Comparison of ENCODE assay signal across 10 cellular contexts in genomic region chr15:67927501-67928156, GRCh38.
DNase-seq lines count a peak whose midpoint lies in the region; ATAC-seq, FAIRE-seq and TF ChIP-seq lines count a peak whose summit lies in the region.
"Had no signal": no experiment of that assay in that cellular context is flagged by ENCODE, and none has a peak within 500 bp of the region (broad histone marks: within the 10 kb centered on the region; RNA-seq: fewer than 3 reads in every experiment).

No MANE protein-coding gene starts in this region.

- WGBS in HepG2 (ENCODE audit: low lambda C conversion rate): 42% methylated on average over 7 of the region's 8 CpGs
- WGBS in right lobe of liver (ENCODE audit: insufficient coverage, low coverage, low lambda C conversion rate, missing lambda C conversion rate): 69% methylated on average over 7 of the region's 8 CpGs
- 29% methylated on average over 8 of the region's 8 CpGs for WGBS in esophagus muscularis mucosa

- H3K9me3 ChIP-seq in HepG2 (ENCODE audit: low read length): no peaks in the 10 kb centered on the region
- no peaks in the 10 kb centered on the region for H3K9me3 ChIP-seq in right lobe of liver
- H3K9me3 ChIP-seq in esophagus muscularis mucosa: no peaks in the 10 kb centered on the region

- H3K79me2 ChIP-seq in HepG2 (ENCODE audit: insufficient read depth, low read length): no peaks in the 10 kb centered on the region

- TF ChIP-seq POLR2A in HepG2 (IDR thresholded peaks at IDR 0.05; ENCODE audit: insufficient read depth in 1 of 2, low read depth in 2 of 2, low read length in 2 of 2) (no peak), right lobe of liver (IDR thresholded peaks at IDR 0.05) (no peak), esophagus muscularis mucosa (IDR thresholded peaks at IDR 0.05; ENCODE audit: low read depth) (no peak)

- DNase-seq in HepG2 (ENCODE audit: low spot score) (no peak), right lobe of liver (no peak), esophagus muscularis mucosa (ENCODE audit: extremely low spot score) (peak; percentile 93), mucosa of gallbladder (ENCODE audit: low spot score) (peak; percentile 81), NCI-H526 treated with DMSO at 0.1 percent for 48 hours (lab: John Stamatoyannopoulos, UW) (no peak)
- DNase-seq in stimulated activated CD4-positive, alpha-beta T cell treated with anti-CD3 and anti-CD28 coated beads, Interleukin-2, amount 100 ng/mL, for 24 hours: no peak
- DNase-seq: activated B cell treated with CpG ODN at 0.5 μM for 24 hours; central memory CD4-positive, alpha-beta T cell had no signal

- H3K4me1 ChIP-seq in HepG2 (ENCODE audit: insufficient read depth, low read length) (peaks cover 66% of the 10 kb centered on the region), right lobe of liver (peaks cover 0 to 13% (median 0%) of the 10 kb centered on the region in 4 donors), esophagus muscularis mucosa (peaks cover 27 to 53% (median 38%) of the 10 kb centered on the region in 4 donors)

- no TSS peak for BruUV-seq in HepG2 (replicated peaks; lab: Mats Ljungman, UMichigan)

- POLR2A ChIA-PET in HepG2 (lab: Yijun Ruan, JAX): interaction anchor here (1.4 kb wide), 1 partner anchor 19 kb away, joined by 3 read pairs; no protein-coding TSS in a partner anchor

- intact Hi-C loops in HepG2 (cut with micrococcal nuclease; ENCODE audit: unreplicated experiment): no loop called here
- intact Hi-C loops in right lobe of liver (cut with DNase I): no loop called here
- intact Hi-C loops in esophagus muscularis mucosa (cut with DNase I): no loop called here

- 0 out of 2 replicates have a peak overlapping the region, but pooled peaks have one; percentile 5 for H3K4me2 ChIP-seq in HepG2 (ENCODE audit: low read depth, low read length)

- H3K9ac ChIP-seq in HepG2 (ENCODE audit: insufficient read depth, low read depth, low read length): no peak overlapping the region

- TF ChIP-seq EP300 in HepG2 (IDR thresholded peaks at IDR 0.05; ENCODE audit: low read depth in 2 of 2, low read length in 2 of 2): no peak
- TF ChIP-seq EP300 in HepG2 (CRISPR knock-in tag; IDR thresholded peaks at IDR 0.05; ENCODE audit: borderline replicate concordance): no peak
- no peak for TF ChIP-seq EP300 in esophagus muscularis mucosa (IDR thresholded peaks at IDR 0.05)

- H3K36me3 ChIP-seq in HepG2 (replicated peaks in 1 of 2; ENCODE audit: control insufficient read depth in 1 of 2, insufficient read depth in 2 of 2, low read length in 2 of 2) (no peaks in the 10 kb centered on the region), right lobe of liver (no peaks in the 10 kb centered on the region), esophagus muscularis mucosa (no peaks in the 10 kb centered on the region)

- H2AFZ ChIP-seq in HepG2 (ENCODE audit: low read length): no peak overlapping the region

- no peak for FAIRE-seq in HepG2 (lab: Jason Lieb, UNC)

- H3K27me3 ChIP-seq in HepG2 (ENCODE audit: control insufficient read depth in 1 of 2, insufficient read depth in 2 of 2, low read length in 2 of 2) (no peaks in the 10 kb centered on the region), right lobe of liver (no peaks in the 10 kb centered on the region), esophagus muscularis mucosa (no peaks in the 10 kb centered on the region)

- no peak overlapping the region for H3K4me3 ChIP-seq in HepG2 (replicated peaks in 1 of 3; ENCODE audit: insufficient read depth in 1 of 3, low read depth in 2 of 3, low read length in 3 of 3)
- H3K4me3 ChIP-seq in right lobe of liver: no peak overlapping the region
- no peak overlapping the region for H3K4me3 ChIP-seq in esophagus muscularis mucosa

- H3K27ac ChIP-seq in HepG2 (ENCODE audit: extremely low read length, insufficient read depth, low read length) (no peak overlapping the region), right lobe of liver (no peak overlapping the region), esophagus muscularis mucosa (replicated peaks in 1 of 4) (peak overlapping the region; percentile 66 to 77 (median 75))

- H4K20me1 ChIP-seq in HepG2 (ENCODE audit: insufficient read depth, low read length): no peaks in the 10 kb centered on the region

- CTCF ChIA-PET in HepG2 (lab: Yijun Ruan, JAX; ENCODE audit: low intra/inter-chr PET ratio, low total read pairs): no interaction called here

- in situ Hi-C loops in HepG2 (cut with HindIII; ENCODE audit: extremely low pct_ligation_motif_present, low pct_unique_long_range_greater_than_20kb): no loop called here

- TF ChIP-seq CTCF in HepG2 (CRISPR knock-in tag; IDR thresholded peaks at IDR 0.05) (no peak), right lobe of liver (IDR thresholded peaks at IDR 0.05) (no peak), esophagus muscularis mucosa (IDR thresholded peaks at IDR 0.05) (no peak)

- TF ChIP-seq RAD21 in HepG2 (CRISPR knock-in tag; IDR thresholded peaks at IDR 0.05): no peak

- ATAC-seq in HepG2 (no peak), right lobe of liver (no peak), GM18520 (IDR thresholded peaks at IDR 0.05; ENCODE audit: unreplicated experiment) (no peak), GM19328 (IDR thresholded peaks at IDR 0.05; ENCODE audit: unreplicated experiment) (no peak)

TF ChIP-seq in HepG2, 621 proteins besides CTCF, POLR2A, EP300 and RAD21:
- TF ChIP-seq, protein P1, sequence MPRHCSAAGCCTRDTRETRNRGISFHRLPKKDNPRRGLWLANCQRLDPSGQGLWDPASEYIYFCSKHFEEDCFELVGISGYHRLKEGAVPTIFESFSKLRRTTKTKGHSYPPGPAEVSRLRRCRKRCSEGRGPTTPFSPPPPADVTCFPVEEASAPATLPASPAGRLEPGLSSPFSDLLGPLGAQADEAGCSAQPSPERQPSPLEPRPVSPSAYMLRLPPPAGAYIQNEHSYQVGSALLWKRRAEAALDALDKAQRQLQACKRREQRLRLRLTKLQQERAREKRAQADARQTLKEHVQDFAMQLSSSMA (CRISPR knock-in tag; IDR thresholded peaks at IDR 0.05): no peak
- TF ChIP-seq, protein P2, sequence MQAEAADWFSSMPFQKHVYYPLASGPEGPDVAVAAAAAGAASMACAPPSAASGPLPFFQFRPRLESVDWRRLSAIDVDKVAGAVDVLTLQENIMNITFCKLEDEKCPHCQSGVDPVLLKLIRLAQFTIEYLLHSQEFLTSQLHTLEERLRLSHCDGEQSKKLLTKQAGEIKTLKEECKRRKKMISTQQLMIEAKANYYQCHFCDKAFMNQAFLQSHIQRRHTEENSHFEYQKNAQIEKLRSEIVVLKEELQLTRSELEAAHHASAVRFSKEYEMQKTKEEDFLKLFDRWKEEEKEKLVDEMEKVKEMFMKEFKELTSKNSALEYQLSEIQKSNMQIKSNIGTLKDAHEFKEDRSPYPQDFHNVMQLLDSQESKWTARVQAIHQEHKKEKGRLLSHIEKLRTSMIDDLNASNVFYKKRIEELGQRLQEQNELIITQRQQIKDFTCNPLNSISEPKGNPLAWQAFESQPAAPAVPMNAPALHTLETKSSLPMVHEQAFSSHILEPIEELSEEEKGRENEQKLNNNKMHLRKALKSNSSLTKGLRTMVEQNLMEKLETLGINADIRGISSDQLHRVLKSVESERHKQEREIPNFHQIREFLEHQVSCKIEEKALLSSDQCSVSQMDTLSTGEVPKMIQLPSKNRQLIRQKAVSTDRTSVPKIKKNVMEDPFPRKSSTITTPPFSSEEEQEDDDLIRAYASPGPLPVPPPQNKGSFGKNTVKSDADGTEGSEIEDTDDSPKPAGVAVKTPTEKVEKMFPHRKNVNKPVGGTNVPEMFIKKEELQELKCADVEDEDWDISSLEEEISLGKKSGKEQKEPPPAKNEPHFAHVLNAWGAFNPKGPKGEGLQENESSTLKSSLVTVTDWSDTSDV (CRISPR knock-in tag; IDR thresholded peaks at IDR 0.05): no peak
- TF ChIP-seq TAF15 (IDR thresholded peaks at IDR 0.05; ENCODE audit: low read depth, low read length, poor library complexity, severe bottlenecking) (no peak), SIN3B (IDR thresholded peaks at IDR 0.05; ENCODE audit: low read length) (no peak), MIER2 (CRISPR knock-in tag; IDR thresholded peaks at IDR 0.05) (no peak), TEAD3 (CRISPR knock-in tag; optimal IDR thresholded peaks at IDR 0.05; ENCODE audit: borderline replicate concordance) (no peak), ZNF224 (CRISPR knock-in tag; IDR thresholded peaks at IDR 0.05) (no peak), SATB2 (CRISPR knock-in tag; IDR thresholded peaks at IDR 0.05) (no peak), MYC (CRISPR knock-in tag; IDR thresholded peaks at IDR 0.05; ENCODE audit: borderline replicate concordance) (no peak), ZMYM4 (CRISPR knock-in tag; IDR thresholded peaks at IDR 0.05) (no peak), TARDBP (CRISPR knock-in tag; IDR thresholded peaks at IDR 0.05) (no peak)

Comparison
In these comparisons a context has a peak if more than half of its experiments do, and no peak if none do; other contexts are left out.
1. DNase-seq: peak in esophagus muscularis mucosa (single experiment) and mucosa of gallbladder (single experiment); none in HepG2 (single experiment), right lobe of liver (0 of 3), stimulated activated CD4-positive, alpha-beta T cell treated with anti-CD3 and anti-CD28 coated beads, Interleukin-2, amount 100 ng/mL, for 24 hours (0 of 2) and NCI-H526 treated with DMSO at 0.1 percent for 48 hours (single experiment).
2. H3K27ac ChIP-seq: peak in esophagus muscularis mucosa (4 of 4); none in HepG2 (single experiment) and right lobe of liver (0 of 3).